In the genomic region with DNA sequence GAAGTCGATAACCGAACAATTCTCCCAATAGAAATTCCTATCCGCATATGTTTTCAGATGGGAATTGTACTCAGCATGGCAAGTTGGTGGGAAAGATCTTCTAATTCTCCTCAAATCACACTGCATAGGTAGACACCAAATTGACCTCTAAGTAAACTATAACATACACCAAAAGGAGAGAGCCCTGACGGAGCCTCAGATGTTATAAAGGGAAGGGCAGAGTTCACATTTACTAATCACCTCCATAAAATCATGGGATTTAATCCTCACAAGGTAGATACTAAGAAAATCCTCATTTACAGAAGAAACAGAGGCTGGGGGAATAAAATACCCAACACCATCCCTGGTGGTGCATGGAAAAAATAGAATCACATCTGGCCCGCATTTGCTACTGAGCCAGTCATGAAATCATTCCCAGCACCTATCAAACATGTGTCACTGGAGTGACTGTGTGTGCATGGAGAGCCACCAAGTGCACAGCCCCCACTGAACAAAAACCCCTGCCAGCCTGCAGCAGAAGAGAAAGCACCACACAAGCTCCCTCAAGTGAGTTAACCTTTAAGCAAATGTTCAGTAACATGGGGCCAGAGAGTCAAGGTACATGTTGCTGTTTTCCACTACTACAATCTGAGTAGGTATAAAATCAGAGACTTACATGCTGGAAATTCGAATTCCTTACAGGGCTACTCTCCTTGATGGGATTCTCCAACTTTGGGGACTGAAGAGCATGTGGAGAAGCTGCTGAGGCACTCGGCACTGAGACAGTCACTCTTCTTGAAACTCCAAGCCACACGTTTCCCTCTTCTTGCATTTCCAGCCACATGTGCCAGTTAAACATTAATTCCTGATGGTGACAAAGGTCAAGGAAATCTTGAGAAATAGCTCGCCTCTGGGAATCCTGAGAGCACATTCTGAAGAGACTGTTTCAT, we compare ENCODE assay signal across 1 cellular context.
TF ChIP-seq lines count a peak whose summit lies in the region.

DDC (minus strand) TSS at position 776 of the 929 bp plus-strand sequence. CDS start 21,320 bp downstream, outside the sequence.

TF ChIP-seq in HepG2, 621 proteins besides CTCF, POLR2A, EP300 and RAD21 (continued from another document and continues in another):
- TF ChIP-seq, protein P1, sequence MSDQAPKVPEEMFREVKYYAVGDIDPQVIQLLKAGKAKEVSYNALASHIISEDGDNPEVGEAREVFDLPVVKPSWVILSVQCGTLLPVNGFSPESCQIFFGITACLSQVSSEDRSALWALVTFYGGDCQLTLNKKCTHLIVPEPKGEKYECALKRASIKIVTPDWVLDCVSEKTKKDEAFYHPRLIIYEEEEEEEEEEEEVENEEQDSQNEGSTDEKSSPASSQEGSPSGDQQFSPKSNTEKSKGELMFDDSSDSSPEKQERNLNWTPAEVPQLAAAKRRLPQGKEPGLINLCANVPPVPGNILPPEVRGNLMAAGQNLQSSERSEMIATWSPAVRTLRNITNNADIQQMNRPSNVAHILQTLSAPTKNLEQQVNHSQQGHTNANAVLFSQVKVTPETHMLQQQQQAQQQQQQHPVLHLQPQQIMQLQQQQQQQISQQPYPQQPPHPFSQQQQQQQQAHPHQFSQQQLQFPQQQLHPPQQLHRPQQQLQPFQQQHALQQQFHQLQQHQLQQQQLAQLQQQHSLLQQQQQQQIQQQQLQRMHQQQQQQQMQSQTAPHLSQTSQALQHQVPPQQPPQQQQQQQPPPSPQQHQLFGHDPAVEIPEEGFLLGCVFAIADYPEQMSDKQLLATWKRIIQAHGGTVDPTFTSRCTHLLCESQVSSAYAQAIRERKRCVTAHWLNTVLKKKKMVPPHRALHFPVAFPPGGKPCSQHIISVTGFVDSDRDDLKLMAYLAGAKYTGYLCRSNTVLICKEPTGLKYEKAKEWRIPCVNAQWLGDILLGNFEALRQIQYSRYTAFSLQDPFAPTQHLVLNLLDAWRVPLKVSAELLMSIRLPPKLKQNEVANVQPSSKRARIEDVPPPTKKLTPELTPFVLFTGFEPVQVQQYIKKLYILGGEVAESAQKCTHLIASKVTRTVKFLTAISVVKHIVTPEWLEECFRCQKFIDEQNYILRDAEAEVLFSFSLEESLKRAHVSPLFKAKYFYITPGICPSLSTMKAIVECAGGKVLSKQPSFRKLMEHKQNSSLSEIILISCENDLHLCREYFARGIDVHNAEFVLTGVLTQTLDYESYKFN (CRISPR knock-in tag; conservative IDR thresholded peaks at IDR 0.05): peak; percentile 92
- TF ChIP-seq ZNF264 (CRISPR knock-in tag; IDR thresholded peaks at IDR 0.05) (peak; percentile 62; the same call in 1 of the 2 replicates), ZNF343 (CRISPR knock-in tag; IDR thresholded peaks at IDR 0.05) (0 out of 2 replicates have a peak, but pooled peaks have one; percentile 30), BATF2 (CRISPR knock-in tag; IDR thresholded peaks at IDR 0.05) (0 out of 2 replicates have a peak, but pooled peaks have one; percentile 23), NFIC (IDR thresholded peaks at IDR 0.05; ENCODE audit: low read length) (peak; percentile 27; the same call in 1 of the 2 replicates), TRIM22 (IDR thresholded peaks at IDR 0.05) (no peak), TMF1 (CRISPR knock-in tag; IDR thresholded peaks at IDR 0.05; ENCODE audit: low read depth) (no peak), ZFP90 (CRISPR knock-in tag; IDR thresholded peaks at IDR 0.05; ENCODE audit: borderline replicate concordance) (0 out of 2 replicates have a peak, but pooled peaks have one; percentile 20), RARA (CRISPR knock-in tag; IDR thresholded peaks at IDR 0.05) (peak; percentile 57; the same call in 1 of the 2 replicates), ZNF850 (CRISPR knock-in tag; conservative IDR thresholded peaks at IDR 0.05) (no peak), ZFP36 (IDR thresholded peaks at IDR 0.05; ENCODE audit: borderline replicate concordance, low read depth, low read length, partially characterized antibody) (no peak), MIER3 (CRISPR knock-in tag; IDR thresholded peaks at IDR 0.05; ENCODE audit: borderline replicate concordance) (peak; percentile 70; the same call in 1 of the 2 replicates), GRHL1 (CRISPR knock-in tag; conservative IDR thresholded peaks at IDR 0.05) (no peak), SOX5 (CRISPR knock-in tag; IDR thresholded peaks at IDR 0.05; ENCODE audit: borderline replicate concordance) (peak; percentile 35; the same call in 1 of the 2 replicates), TEAD3 (CRISPR knock-in tag; optimal IDR thresholded peaks at IDR 0.05; ENCODE audit: borderline replicate concordance) (peak; percentile 60), KDM6A (CRISPR knock-in tag; IDR thresholded peaks at IDR 0.05; ENCODE audit: low read depth) (peak; percentile 80; the same call in 1 of the 2 replicates), FOXP4 (CRISPR knock-in tag; IDR thresholded peaks at IDR 0.05) (peak; percentile 51), ZNF232 (CRISPR knock-in tag; IDR thresholded peaks at IDR 0.05; ENCODE audit: borderline replicate concordance) (peak; percentile 71; the same call in 1 of the 2 replicates), ZNF460 (CRISPR knock-in tag; IDR thresholded peaks at IDR 0.05; ENCODE audit: borderline replicate concordance) (no peak; the same call in 1 of the 2 replicates), HMG20A (CRISPR knock-in tag; IDR thresholded peaks at IDR 0.05; ENCODE audit: borderline replicate concordance) (peak; percentile 74; the same call in 1 of the 2 replicates), POLR2AphosphoS5 (IDR thresholded peaks at IDR 0.05; ENCODE audit: low read depth, low read length) (peak; percentile 74), RXRB (CRISPR knock-in tag; IDR thresholded peaks at IDR 0.05; ENCODE audit: borderline replicate concordance) (peak; percentile 73; the same call in 1 of the 2 replicates), CEBPG (CRISPR knock-in tag; IDR thresholded peaks at IDR 0.05) (peak; percentile 71), ZNF30 (CRISPR knock-in tag; IDR thresholded peaks at IDR 0.05) (no peak), TBL1XR1 (IDR thresholded peaks at IDR 0.05; ENCODE audit: borderline replicate concordance, low read length, partially characterized antibody) (no peak), BCL6 (CRISPR knock-in tag; IDR thresholded peaks at IDR 0.05) (peak; percentile 79), HMGXB3 (CRISPR knock-in tag; IDR thresholded peaks at IDR 0.05; ENCODE audit: borderline replicate concordance) (0 out of 2 replicates have a peak, but pooled peaks have one; percentile 21), TFDP2 (CRISPR knock-in tag; IDR thresholded peaks at IDR 0.05) (peak; percentile 42; the same call in 1 of the 2 replicates), KAT8 (CRISPR knock-in tag; IDR thresholded peaks at IDR 0.05) (0 out of 2 replicates have a peak, but pooled peaks have one; percentile 23), NR2F1 (CRISPR knock-in tag; IDR thresholded peaks at IDR 0.05) (peak; percentile 69 to 73), RBFOX2 (IDR thresholded peaks at IDR 0.05; ENCODE audit: low read depth, low read length) (peak; percentile 56), ZFP36L2 (CRISPR knock-in tag; IDR thresholded peaks at IDR 0.05) (no peak)
- TF ChIP-seq, protein P2, sequence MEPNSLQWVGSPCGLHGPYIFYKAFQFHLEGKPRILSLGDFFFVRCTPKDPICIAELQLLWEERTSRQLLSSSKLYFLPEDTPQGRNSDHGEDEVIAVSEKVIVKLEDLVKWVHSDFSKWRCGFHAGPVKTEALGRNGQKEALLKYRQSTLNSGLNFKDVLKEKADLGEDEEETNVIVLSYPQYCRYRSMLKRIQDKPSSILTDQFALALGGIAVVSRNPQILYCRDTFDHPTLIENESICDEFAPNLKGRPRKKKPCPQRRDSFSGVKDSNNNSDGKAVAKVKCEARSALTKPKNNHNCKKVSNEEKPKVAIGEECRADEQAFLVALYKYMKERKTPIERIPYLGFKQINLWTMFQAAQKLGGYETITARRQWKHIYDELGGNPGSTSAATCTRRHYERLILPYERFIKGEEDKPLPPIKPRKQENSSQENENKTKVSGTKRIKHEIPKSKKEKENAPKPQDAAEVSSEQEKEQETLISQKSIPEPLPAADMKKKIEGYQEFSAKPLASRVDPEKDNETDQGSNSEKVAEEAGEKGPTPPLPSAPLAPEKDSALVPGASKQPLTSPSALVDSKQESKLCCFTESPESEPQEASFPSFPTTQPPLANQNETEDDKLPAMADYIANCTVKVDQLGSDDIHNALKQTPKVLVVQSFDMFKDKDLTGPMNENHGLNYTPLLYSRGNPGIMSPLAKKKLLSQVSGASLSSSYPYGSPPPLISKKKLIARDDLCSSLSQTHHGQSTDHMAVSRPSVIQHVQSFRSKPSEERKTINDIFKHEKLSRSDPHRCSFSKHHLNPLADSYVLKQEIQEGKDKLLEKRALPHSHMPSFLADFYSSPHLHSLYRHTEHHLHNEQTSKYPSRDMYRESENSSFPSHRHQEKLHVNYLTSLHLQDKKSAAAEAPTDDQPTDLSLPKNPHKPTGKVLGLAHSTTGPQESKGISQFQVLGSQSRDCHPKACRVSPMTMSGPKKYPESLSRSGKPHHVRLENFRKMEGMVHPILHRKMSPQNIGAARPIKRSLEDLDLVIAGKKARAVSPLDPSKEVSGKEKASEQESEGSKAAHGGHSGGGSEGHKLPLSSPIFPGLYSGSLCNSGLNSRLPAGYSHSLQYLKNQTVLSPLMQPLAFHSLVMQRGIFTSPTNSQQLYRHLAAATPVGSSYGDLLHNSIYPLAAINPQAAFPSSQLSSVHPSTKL (CRISPR knock-in tag; IDR thresholded peaks at IDR 0.05): peak; percentile 87
